ENCODE assay signal across 16 cellular contexts in genomic region chr18:74288730-74289129, GRCh38. TPM values are rescaled to one million over a fixed set of nuclear protein-coding genes. Genes with fewer than 3 reads are reported as not detected.
DNase-seq lines count a peak whose midpoint lies in the region; FAIRE-seq and TF ChIP-seq lines count a peak whose summit lies in the region.
"Had no signal": no experiment of that assay in that cellular context is flagged by ENCODE, and none has a peak within 500 bp of the region (broad histone marks: within the 10 kb centered on the region; RNA-seq: fewer than 3 reads in every experiment).

No MANE protein-coding gene starts in this region.

- peak overlapping the region; percentile 8 for H3K27ac Mint-ChIP-seq in activated naive CD8-positive, alpha-beta T cell
- no peak overlapping the region for H3K27ac Mint-ChIP-seq in activated naive CD8-positive, alpha-beta T cell treated with anti-CD3 and anti-CD28 coated beads for 36 hours

- no peak overlapping the region for H2AFZ ChIP-seq in mesenchymal stem cell (ENCODE audit: low read depth, low read length)

- no peaks in the 10 kb centered on the region for H3K27me3 ChIP-seq in mesenchymal stem cell (ENCODE audit: control insufficient read depth in 1 of 2, insufficient read depth in 1 of 2, low read length in 2 of 2)
- H3K27me3 ChIP-seq in transverse colon = no peaks in the 10 kb centered on the region

- no peaks in the 10 kb centered on the region for H3K9me3 ChIP-seq in mesenchymal stem cell (ENCODE audit: control insufficient read depth, low read length)
- no peaks in the 10 kb centered on the region for H3K9me3 ChIP-seq in transverse colon

- peak overlapping the region in 1 of 2 experiments; percentile 63 for H3K18ac ChIP-seq in mesenchymal stem cell (ENCODE audit: low read depth in 1 of 2, low read length in 2 of 2)

- no peaks in the 10 kb centered on the region for H3K27me3 Mint-ChIP-seq in activated naive CD8-positive, alpha-beta T cell
- H3K27me3 Mint-ChIP-seq in activated naive CD8-positive, alpha-beta T cell treated with anti-CD3 and anti-CD28 coated beads for 36 hours = no peaks in the 10 kb centered on the region

- no peak overlapping the region for H3K27ac ChIP-seq in mesenchymal stem cell (ENCODE audit: low read length, poor library complexity, severe bottlenecking)
- peak overlapping the region; percentile 54 to 91 (median 82) for H3K27ac ChIP-seq in transverse colon

- no peak for DNase-seq in activated naive CD8-positive, alpha-beta T cell treated with anti-CD3 and anti-CD28 coated beads for 36 hours
- peak; percentile 43 for DNase-seq in cerebellar cortex (ENCODE audit: low spot score)
- peak; percentile 41 for DNase-seq in mesenchymal stem cell
- no peak for DNase-seq in transverse colon
- DNase-seq in GM19239 (ENCODE audit: insufficient read length, low spot score) = no peak
- DNase-seq in activated T-cell treated with anti-CD3 and anti-CD28 coated beads, Interleukin-2, amount 50 U/mL, for 1 hour = no peak
- DNase-seq in OCI-M2 (lab: John Stamatoyannopoulos, UW; ENCODE audit: unreplicated experiment) = no peak
- DNase-seq: ACHN; activated CD4-positive, alpha-beta T cell treated with anti-CD3 and anti-CD28 coated beads, Interleukin-2, amount 50 U/mL, for 48 hours; activated naive CD4-positive, alpha-beta T cell treated with anti-CD3 and anti-CD28 coated beads, Interleukin-2, amount 50 U/mL, for 16 hours; effector CD8-positive, alpha-beta T cell; naive thymus-derived CD4-positive, alpha-beta T cell; NCI-H446 treated with DMSO at 0.1 percent for 48 hours; stimulated activated CD4-positive, alpha-beta T cell treated with anti-CD3 and anti-CD28 coated beads, Interleukin-1b, Interleukin-23, amount 100 ng/mL, for 48 hours; stimulated activated naive CD4-positive, alpha-beta T cell treated with Interleukin-2 at 50 U/mL for 16 hours had no signal

- H3K4me1 ChIP-seq in mesenchymal stem cell (ENCODE audit: control insufficient read depth, insufficient read depth, low read depth, low read length) = peaks cover 13% of the 10 kb centered on the region
- peaks cover 0 to 48% (median 32%) of the 10 kb centered on the region in 4 donors for H3K4me1 ChIP-seq in transverse colon

- H3K4me1 Mint-ChIP-seq in activated naive CD8-positive, alpha-beta T cell (ENCODE audit: low read depth) = peaks cover 27% of the 10 kb centered on the region
- peaks cover 15% of the 10 kb centered on the region for H3K4me1 Mint-ChIP-seq in activated naive CD8-positive, alpha-beta T cell treated with anti-CD3 and anti-CD28 coated beads for 36 hours

- no peaks in the 10 kb centered on the region for H3K9me3 Mint-ChIP-seq in activated naive CD8-positive, alpha-beta T cell (ENCODE audit: low read depth)
- no peaks in the 10 kb centered on the region for H3K9me3 Mint-ChIP-seq in activated naive CD8-positive, alpha-beta T cell treated with anti-CD3 and anti-CD28 coated beads for 36 hours

- H3K36me3 ChIP-seq in mesenchymal stem cell (ENCODE audit: control insufficient read depth in 1 of 2, insufficient read depth in 2 of 2, low read depth in 1 of 2, low read length in 2 of 2) (peaks cover 0 to 3% of the 10 kb centered on the region in 2 experiments), transverse colon (no peaks in the 10 kb centered on the region)

- no peak overlapping the region for H3K14ac ChIP-seq in mesenchymal stem cell (ENCODE audit: low read length in 2 of 2)

- H3K4me3 ChIP-seq in mesenchymal stem cell (ENCODE audit: insufficient read depth in 1 of 2, low read depth in 1 of 2, low read length in 2 of 2) (peak overlapping the region in 1 of 2 experiments; percentile 70), transverse colon (peak overlapping the region in 1 of 4 donors; percentile 7)

- no peak overlapping the region for H3K4me3 Mint-ChIP-seq in activated naive CD8-positive, alpha-beta T cell
- no peak overlapping the region for H3K4me3 Mint-ChIP-seq in activated naive CD8-positive, alpha-beta T cell treated with anti-CD3 and anti-CD28 coated beads for 36 hours

- intact Hi-C loops in transverse colon (cut with DNase I; ENCODE audit: low total_unique reads) = no loop called here

- peaks cover 22% of the 10 kb centered on the region for H3K79me1 ChIP-seq in mesenchymal stem cell (replicated peaks; ENCODE audit: low read length, poor library complexity, severe bottlenecking)

- H3K23ac ChIP-seq in mesenchymal stem cell (ENCODE audit: low read length in 2 of 2) = no peak overlapping the region

- TF ChIP-seq POLR2A in transverse colon (IDR thresholded peaks at IDR 0.05) = no peak

- 68% methylated on average over 8 of the region's 9 CpGs for WGBS in mesenchymal stem cell
- 79 to 94% methylated on average over 2 to 9 of the region's 9 CpGs for WGBS in transverse colon (ENCODE audit: low coverage in 1 of 2), 2 donors

- H3K4ac ChIP-seq in mesenchymal stem cell (ENCODE audit: low read depth in 1 of 2, low read length in 2 of 2) = no peak overlapping the region

- H3K36me3 Mint-ChIP-seq in activated naive CD8-positive, alpha-beta T cell = peaks cover 2% of the 10 kb centered on the region
- peaks cover 5% of the 10 kb centered on the region for H3K36me3 Mint-ChIP-seq in activated naive CD8-positive, alpha-beta T cell treated with anti-CD3 and anti-CD28 coated beads for 36 hours

- FAIRE-seq in GM19239 (lab: Jason Lieb, UNC) = no peak

- peak overlapping the region; percentile 69 for H3K9ac ChIP-seq in mesenchymal stem cell (ENCODE audit: low read length)

- TF ChIP-seq CTCF in transverse colon (IDR thresholded peaks at IDR 0.05) = no peak

- no peak for TF ChIP-seq EP300 in transverse colon (IDR thresholded peaks at IDR 0.05; ENCODE audit: low read depth)

- in situ Hi-C loops in transverse colon (cut with MboI; ENCODE audit: low pct_ligation_motif_present in 1 of 4, low pct_unique_long_range_greater_than_20kb in 1 of 4, low sequenced_read_pairs in 3 of 4) = no loop called here

- no peak overlapping the region for H4K8ac ChIP-seq in mesenchymal stem cell (ENCODE audit: low read length)

- H2BK5ac ChIP-seq in mesenchymal stem cell (ENCODE audit: low read depth, low read length, poor library complexity, severe bottlenecking) = no peak overlapping the region

- no peak overlapping the region for H4K91ac ChIP-seq in mesenchymal stem cell (ENCODE audit: low read length)

- no peak overlapping the region for H2BK120ac ChIP-seq in mesenchymal stem cell (ENCODE audit: low read depth, low read length)

- no peak overlapping the region for H3K4me2 ChIP-seq in mesenchymal stem cell (ENCODE audit: low read length, poor library complexity, severe bottlenecking)

- H2BK15ac ChIP-seq in mesenchymal stem cell (ENCODE audit: low read depth, poor library complexity, severe bottlenecking) = no peak overlapping the region

- peak overlapping the region; percentile 66 for H2AK5ac ChIP-seq in mesenchymal stem cell (ENCODE audit: low read length, severe bottlenecking)

- H2BK12ac ChIP-seq in mesenchymal stem cell (ENCODE audit: low read length in 2 of 2) = peak overlapping the region in 1 of 2 experiments; percentile 14

RNA-seq across cellular contexts. Expression of gene CYB5A, which starts 3.0 kb away (rescaled TPM):
- 10 to 100 TPM; 48.5 to 51.5 TPM for total RNA-seq in activated naive CD8-positive, alpha-beta T cell treated with anti-CD3 and anti-CD28 coated beads for 36 hours
- polyA plus RNA-seq in mesenchymal stem cell (2013, experiment 1 of 2) = 65.7 TPM
- 74.5 TPM for polyA plus RNA-seq in mesenchymal stem cell (2013, experiment 2 of 2)
- 100 to 1,000 TPM in 3 of 4 donors, 10 to 100 TPM in 1; 34.0 to 236 (median 173) TPM for total RNA-seq in transverse colon

RNA-seq across cellular contexts. Expression of gene C18orf63, which starts 26.9 kb away (rescaled TPM):
- total RNA-seq in activated naive CD8-positive, alpha-beta T cell treated with anti-CD3 and anti-CD28 coated beads for 36 hours = not detected
- polyA plus RNA-seq in mesenchymal stem cell (2013, experiment 1 of 2) = not detected
- polyA plus RNA-seq in mesenchymal stem cell (2013, experiment 2 of 2) = not detected
- not detected for total RNA-seq in transverse colon
- total RNA-seq: naive thymus-derived CD4-positive, alpha-beta T cell had no signal
- polyA plus RNA-seq: naive thymus-derived CD4-positive, alpha-beta T cell had no signal

Comparison
In these comparisons a context has a peak if more than half of its experiments do, and no peak if none do; other contexts are left out.
1. DNase-seq: peak in cerebellar cortex (single experiment) and mesenchymal stem cell (single experiment); none in activated naive CD8-positive, alpha-beta T cell treated with anti-CD3 and anti-CD28 coated beads for 36 hours (single experiment), transverse colon (single experiment), GM19239 (single experiment), activated T-cell treated with anti-CD3 and anti-CD28 coated beads, Interleukin-2, amount 50 U/mL, for 1 hour (single experiment) and OCI-M2 (single experiment).